In genomic region chr20:11364736-11365135, GRCh38 we compare ENCODE assay signal across 27 cellular contexts.
"Had no signal": no experiment of that assay in that cellular context is flagged by ENCODE, and none has a peak within 500 bp of the region (broad histone marks: within the 10 kb centered on the region; RNA-seq: fewer than 3 reads in every experiment).

No MANE protein-coding gene starts in this region.

- H3K9me3 ChIP-seq: stomach, suprapubic skin, testis, thoracic aorta, thyroid gland, tibial artery, transverse colon, upper lobe of left lung, upper lobe of right lung, uterus, vagina had no signal

- H3K4me3 ChIP-seq: stomach, suprapubic skin, testis, thoracic aorta, thyroid gland, tibial artery, tibial nerve, transverse colon, upper lobe of left lung, upper lobe of right lung, uterus, vagina had no signal

- H3K27me3 ChIP-seq: stomach, suprapubic skin, testis, thyroid gland, tibial artery, tibial nerve, transverse colon, upper lobe of left lung, upper lobe of right lung, uterus, vagina had no signal

- ATAC-seq: stimulated activated effector memory CD8-positive, alpha-beta T cell treated with anti-CD3 and anti-CD28 coated beads, Interleukin-12 subunit alpha, Interleukin-12 subunit beta, amount 100 ng/mL, for 72 hours; stimulated activated memory B cell treated with anti-CD40 and anti-IgM and Interleukin-4, amounts not matched to agents 10 μg/mL and 1 μg/mL and 100 μg/mL, for 72 hours; stimulated activated naive B cell treated with anti-CD40 and anti-IgM and Interleukin-4, amounts not matched to agents 10 μg/mL and 1 μg/mL and 100 μg/mL, for 72 hours; stimulated activated naive CD8-positive, alpha-beta T cell treated with anti-CD3 and anti-CD28 coated beads, Interleukin-15, amount 100 ng/mL, for 72 hours; stimulated activated naive CD8-positive, alpha-beta T cell treated with anti-CD3 and anti-CD28 coated beads, Interleukin-15, Interleukin-2, amounts not matched to agents 100 U/mL and 50 U/mL, for 24 hours; upper lobe of right lung had no signal

- FAIRE-seq: urothelium cell line had no signal

- H3K36me3 ChIP-seq: stomach, suprapubic skin, thoracic aorta, thyroid gland, tibial artery, tibial nerve, transverse colon, upper lobe of left lung, upper lobe of right lung, uterus, vagina had no signal

- H3K4me1 ChIP-seq: stomach, testis, thyroid gland, tibial artery, tibial nerve, transverse colon, upper lobe of left lung, upper lobe of right lung, uterus, vagina had no signal

- H3K27ac ChIP-seq: stomach, suprapubic skin, testis, thoracic aorta, thyroid gland, tibial artery, tibial nerve, transverse colon, upper lobe of left lung, upper lobe of right lung, uterus, vagina had no signal

- DNase-seq: stimulated activated CD4-positive, alpha-beta T cell treated with anti-CD3 and anti-CD28 coated beads, Interleukin-2, amount 100 ng/mL, for 48 hours; stimulated activated CD4-positive, alpha-beta T cell treated with anti-CD3 and anti-CD28 coated beads, Interleukin-4, amount 100 ng/mL, for 1 hour; stimulated activated CD4-positive, alpha-beta T cell treated with anti-CD3 and anti-CD28 coated beads, Interleukin-4, amount 100 ng/mL, for 24 hours; stimulated activated CD4-positive, alpha-beta T cell treated with anti-CD3 and anti-CD28 coated beads, Interleukin-4, amount 100 ng/mL, for 4 hours; stimulated activated CD8-positive, alpha-beta memory T cell treated with anti-CD3 and anti-CD28 coated beads, Interleukin-4, amount 100 ng/mL, for 48 hours; stimulated activated naive B cell treated with anti-CD40 and anti-IgM and Interleukin-4, amounts not matched to agents 10 μg/mL and 1 μg/mL and 100 μg/mL, for 72 hours; stimulated activated naive CD4-positive, alpha-beta T cell; stimulated activated naive CD4-positive, alpha-beta T cell treated with Interleukin-2 at 50 U/mL for 16 hours; stimulated activated naive CD8-positive, alpha-beta T cell treated with anti-CD3 and anti-CD28 coated beads, Interleukin-15, amount 100 ng/mL, for 72 hours; stimulated activated naive CD8-positive, alpha-beta T cell treated with anti-CD3 and anti-CD28 coated beads, Interleukin-15, Interleukin-2, amounts not matched to agents 100 U/mL and 50 U/mL, for 24 hours; stomach; substantia nigra; testis; thyroid gland; tibial artery; transverse colon; trophoblast cell; upper lobe of left lung; upper lobe of right lung; uterus had no signal
